8 cellular contexts compared by ENCODE assay signal in the genomic region with DNA sequence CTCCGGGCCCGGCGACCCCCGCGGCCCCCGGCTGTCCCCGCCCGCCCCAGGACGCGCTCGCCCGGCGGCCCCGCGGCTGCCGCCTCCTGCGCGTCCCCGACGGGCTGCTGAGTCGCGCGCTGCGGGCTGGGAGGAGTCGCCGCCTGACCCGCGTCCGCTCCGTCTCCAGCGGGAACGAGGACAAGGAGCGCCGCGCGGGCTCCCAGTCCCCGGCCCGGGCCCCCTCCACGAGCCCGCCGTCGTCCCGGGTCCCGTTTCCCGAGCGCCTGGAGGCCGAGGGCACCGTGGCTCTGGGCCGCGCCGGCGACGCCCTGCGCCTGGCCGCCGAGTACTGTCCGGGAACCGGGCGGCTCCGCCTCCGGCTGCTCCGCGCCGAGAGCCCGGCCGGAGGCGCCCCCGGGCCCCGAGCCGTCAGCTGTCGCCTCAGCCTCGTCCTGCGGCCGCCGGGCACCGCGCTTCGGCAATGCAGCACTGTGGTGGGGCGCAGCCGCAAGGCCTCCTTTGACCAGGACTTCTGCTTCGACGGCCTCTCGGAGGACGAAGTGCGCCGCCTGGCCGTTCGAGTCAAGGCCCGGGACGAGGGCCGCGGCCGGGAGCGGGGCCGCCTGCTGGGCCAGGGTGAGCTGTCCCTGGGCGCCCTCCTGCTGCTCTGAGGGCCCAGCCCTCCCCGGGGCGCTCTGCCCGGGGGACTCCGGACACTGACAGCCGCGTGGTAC. TPM values are rescaled to one million over a fixed set of nuclear protein-coding genes. Genes with fewer than 3 reads are reported as not detected.
A peak's percentile ranks its signal among the peaks of the same experiment; 100 is the strongest.
DNase-seq lines count a peak whose midpoint lies in the region; ATAC-seq and TF ChIP-seq lines count a peak whose summit lies in the region.

No MANE protein-coding gene starts in this region.

- no peak overlapping the region for H3K27ac ChIP-seq in CD4-positive, alpha-beta T cell (ENCODE audit: low read depth, low read length)
- no peak overlapping the region for H3K27ac ChIP-seq in GM23338 (ENCODE audit: low read depth)

- POLR2A ChIA-PET in CD4-positive, alpha-beta T cell (lab: Charles Lee), result interaction anchor here (0.8 to 1.2 kb wide), 2 partner anchors 7 to 58 kb away, joined by 4 to 5 read pairs; a partner anchor contains a TSS

- H3K27ac Mint-ChIP-seq in CD4-positive, alpha-beta T cell, result no peak overlapping the region
- no peak overlapping the region for H3K27ac Mint-ChIP-seq in GM23338

- no peaks in the 10 kb centered on the region for H3K36me3 ChIP-seq in GM23338 (ENCODE audit: insufficient read depth)

- peaks cover 18% of the 10 kb centered on the region; the same call in 1 of the 2 replicates for H3K4me1 ChIP-seq in GM23338 (ENCODE audit: insufficient read depth)

- H3K36me3 Mint-ChIP-seq in CD4-positive, alpha-beta T cell (ENCODE audit: low read depth), result peaks cover 4% of the 10 kb centered on the region
- H3K36me3 Mint-ChIP-seq in GM23338 (ENCODE audit: low read depth), result no peaks in the 10 kb centered on the region; the same call in 2 of the 3 replicates

- H3K9me3 ChIP-seq in CD4-positive, alpha-beta T cell (ENCODE audit: control insufficient read depth, low read length), result no peaks in the 10 kb centered on the region

- H3K9me2 ChIP-seq in GM23338 (ENCODE audit: insufficient read depth), result no peaks in the 10 kb centered on the region

- H3K27me3 Mint-ChIP-seq in CD4-positive, alpha-beta T cell, result peaks cover 32% of the 10 kb centered on the region
- H3K27me3 Mint-ChIP-seq in GM23338 (ENCODE audit: insufficient read depth, low read depth, poor library complexity), result peaks cover 35% of the 10 kb centered on the region

- no peaks in the 10 kb centered on the region for H3K79me2 ChIP-seq in GM23338 (replicated peaks; ENCODE audit: insufficient read depth)

- DNase-seq in CD4-positive, alpha-beta T cell, result peak in 2 of 10 experiments; percentile 1 to 2
- DNase-seq in GM23338 (ENCODE audit: low spot score), result peak; percentile 68
- peak; percentile 20 for DNase-seq in SW480 (ENCODE audit: low spot score)
- peak; percentile 48 to 60 for DNase-seq in cardiac fibroblast (ENCODE audit: low read depth in 2 of 2)
- DNase-seq in left colon, result peak; percentile 34 to 65
- peak; percentile 28 for DNase-seq in stimulated activated CD4-positive, alpha-beta T cell treated with anti-CD3 and anti-CD28 coated beads, Interleukin-4, amount 100 ng/mL, for 1 hour
- DNase-seq in DMS153 treated with DMSO at 0.1 percent for 48 hours (lab: John Stamatoyannopoulos, UW; ENCODE audit: unreplicated experiment), result no peak

- peaks cover 24% of the 10 kb centered on the region for H3K27me3 ChIP-seq in CD4-positive, alpha-beta T cell (ENCODE audit: control insufficient read depth, insufficient read depth, low read length)
- H3K27me3 ChIP-seq in GM23338 (ENCODE audit: insufficient read depth), result peaks cover 65% of the 10 kb centered on the region

- peaks cover 4% of the 10 kb centered on the region; the same call in 1 of the 2 replicates for H3F3A ChIP-seq in GM23338 (replicated peaks; ENCODE audit: low read depth)

- H3K4me2 ChIP-seq in GM23338, result peak overlapping the region; percentile 76

- TF ChIP-seq CTCF in CD4-positive, alpha-beta T cell (IDR thresholded peaks at IDR 0.05), result no peak
- peak in 1 of 2 experiments; percentile 31; a peak in 1 of 4 replicates for TF ChIP-seq CTCF in GM23338 (conservative IDR thresholded peaks at IDR 0.05; ENCODE audit: low read depth in 2 of 2)
- TF ChIP-seq CTCF in cardiac fibroblast (IDR thresholded peaks at IDR 0.05; ENCODE audit: low read depth, low read length), result no peak

- ATAC-seq in CD4-positive, alpha-beta T cell (ENCODE audit: poor library complexity), result peak; percentile 10
- peak; percentile 57 for ATAC-seq in GM23338
- peak; percentile 66 for ATAC-seq in left colon
- no peak for ATAC-seq in HG03439 (IDR thresholded peaks at IDR 0.05; ENCODE audit: unreplicated experiment)

- peak overlapping the region; percentile 85 for H3K4me3 Mint-ChIP-seq in CD4-positive, alpha-beta T cell
- peak overlapping the region; percentile 64 for H3K4me3 Mint-ChIP-seq in GM23338

- CTCF ChIA-PET in CD4-positive, alpha-beta T cell (lab: Charles Lee), result interaction anchor here (1.2 kb wide), 1 partner anchor 39 kb away, joined by 3 read pairs; no protein-coding TSS in a partner anchor

- H2AFZ ChIP-seq in GM23338, result 0 out of 2 replicates have a peak overlapping the region, but pooled peaks have one; percentile 65

- H4K20me1 ChIP-seq in GM23338 (replicated peaks; ENCODE audit: insufficient read depth), result no peaks in the 10 kb centered on the region; the same call in 1 of the 2 replicates

- peak overlapping the region; percentile 54 for H3K4me3 ChIP-seq in GM23338
- peak overlapping the region; percentile 20 to 53 for H3K4me3 ChIP-seq in cardiac fibroblast (replicated peaks in 1 of 2; ENCODE audit: low read depth in 2 of 2, low read length in 2 of 2)

- intact Hi-C loops in CD4-positive, alpha-beta T cell (cut with DNase I, micrococcal nuclease), result loop anchor here (5.0 kb wide), 2 partner anchors 46 to 101 kb away; no protein-coding TSS in a partner anchor
- intact Hi-C loops in left colon (cut with DNase I, micrococcal nuclease), result no loop called here

- H3K4me1 Mint-ChIP-seq in CD4-positive, alpha-beta T cell (ENCODE audit: low read depth), result peaks cover 21% of the 10 kb centered on the region
- peaks cover 13% of the 10 kb centered on the region for H3K4me1 Mint-ChIP-seq in GM23338

- H3K9me3 Mint-ChIP-seq in CD4-positive, alpha-beta T cell, result no peaks in the 10 kb centered on the region
- H3K9me3 Mint-ChIP-seq in GM23338, result no peaks in the 10 kb centered on the region

TF ChIP-seq in GM23338, 12 proteins besides CTCF, POLR2A, EP300 and RAD21:
- TF ChIP-seq CREB1 (CRISPR knock-in tag; IDR thresholded peaks at IDR 0.05; ENCODE audit: low read depth), result no peak
- TF ChIP-seq, protein P1, sequence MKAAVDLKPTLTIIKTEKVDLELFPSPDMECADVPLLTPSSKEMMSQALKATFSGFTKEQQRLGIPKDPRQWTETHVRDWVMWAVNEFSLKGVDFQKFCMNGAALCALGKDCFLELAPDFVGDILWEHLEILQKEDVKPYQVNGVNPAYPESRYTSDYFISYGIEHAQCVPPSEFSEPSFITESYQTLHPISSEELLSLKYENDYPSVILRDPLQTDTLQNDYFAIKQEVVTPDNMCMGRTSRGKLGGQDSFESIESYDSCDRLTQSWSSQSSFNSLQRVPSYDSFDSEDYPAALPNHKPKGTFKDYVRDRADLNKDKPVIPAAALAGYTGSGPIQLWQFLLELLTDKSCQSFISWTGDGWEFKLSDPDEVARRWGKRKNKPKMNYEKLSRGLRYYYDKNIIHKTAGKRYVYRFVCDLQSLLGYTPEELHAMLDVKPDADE (IDR thresholded peaks at IDR 0.05), result no peak

RNA-seq across cellular contexts. Expression of a gene that starts 1.5 kb away (rescaled TPM):
- total RNA-seq in CD4-positive, alpha-beta T cell, result under 1 TPM; 0.19 to 0.34 TPM
- 0.07 and 0.19 TPM in 2 replicates for total RNA-seq in GM23338 (2014; rRNA removed; shearing (Covaris generic))
- polyA plus RNA-seq in GM23338 (2016; fragmentation: Nextera tagmentation; extraction: Ambion mirVana), result 0.30 TPM in 1 of 2 replicates, not detected in the other
- 1 to 10 TPM in 1 of 2 donors, under 1 TPM in 1; 0.22 to 1.1 TPM for total RNA-seq in left colon

RNA-seq across cellular contexts. Expression of a gene that starts 8.0 kb away (rescaled TPM):
- 10 to 100 TPM; 69.7 to 73.2 TPM for total RNA-seq in CD4-positive, alpha-beta T cell
- total RNA-seq in GM23338 (2014; rRNA removed; shearing (Covaris generic)), result 20.5 and 28.0 TPM in 2 replicates
- polyA plus RNA-seq in GM23338 (2016; fragmentation: Nextera tagmentation; extraction: Ambion mirVana), result 6.6 and 10.2 TPM in 2 replicates
- 10 to 100 TPM; 55.2 to 57.2 TPM for total RNA-seq in left colon

Comparison
In these comparisons a context has a peak if more than half of its experiments do, and no peak if none do; other contexts are left out.
1. intact Hi-C loops: an anchor here in CD4-positive, alpha-beta T cell (5.0 kb wide); none called in left colon.